Comparison of ENCODE assay signal across 25 cellular contexts in the genomic region with DNA sequence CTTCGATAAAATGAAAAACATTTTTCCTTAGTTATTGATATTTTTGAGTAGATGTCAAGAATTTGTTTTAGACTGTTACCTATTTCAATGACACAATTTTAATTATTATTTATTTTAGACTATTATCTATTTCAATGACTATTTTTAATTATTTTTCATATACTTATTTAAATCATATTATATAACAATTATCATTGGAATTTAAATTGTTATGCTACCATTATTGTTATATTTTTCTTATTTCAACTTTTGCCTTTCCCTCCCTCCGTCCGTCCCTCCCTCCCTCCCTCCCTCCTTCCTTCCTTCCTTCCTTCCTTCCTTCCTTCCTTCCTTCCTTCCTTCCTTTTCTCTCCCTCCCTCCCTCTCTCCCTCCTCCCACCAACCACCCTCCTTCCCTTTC.
"Had no signal": no experiment of that assay in that cellular context is flagged by ENCODE, and none has a peak within 500 bp of the region (broad histone marks: within the 10 kb centered on the region; RNA-seq: fewer than 3 reads in every experiment).

No MANE protein-coding gene starts in this region.

- H3K36me3 Mint-ChIP-seq: naive thymus-derived CD8-positive, alpha-beta T cell; neural progenitor cell; stimulated activated effector memory CD8-positive, alpha-beta T cell treated with anti-CD3 and anti-CD28 coated beads, Interleukin-12 subunit alpha, Interleukin-12 subunit beta, amount 100 ng/mL, for 72 hours had no signal

- H3K27ac Mint-ChIP-seq: naive thymus-derived CD8-positive, alpha-beta T cell; nephron; neural progenitor cell; progenitor cell of endocrine pancreas; stimulated activated effector memory CD8-positive, alpha-beta T cell treated with anti-CD3 and anti-CD28 coated beads, Interleukin-12 subunit alpha, Interleukin-12 subunit beta, amount 100 ng/mL, for 72 hours; stimulated activated naive CD8-positive, alpha-beta T cell treated with anti-CD3 and anti-CD28 coated beads, Interleukin-15, Interleukin-2, amounts not matched to agents 100 ng/mL and 50 ng/mL, for 24 hours had no signal

- H3K9me3 Mint-ChIP-seq: nephron; stimulated activated naive CD8-positive, alpha-beta T cell treated with anti-CD3 and anti-CD28 coated beads, Interleukin-15, Interleukin-2, amounts not matched to agents 100 ng/mL and 50 ng/mL, for 24 hours had no signal

- H3K27me3 Mint-ChIP-seq: progenitor cell of endocrine pancreas; stimulated activated naive CD8-positive, alpha-beta T cell treated with anti-CD3 and anti-CD28 coated beads, Interleukin-15, Interleukin-2, amounts not matched to agents 100 ng/mL and 50 ng/mL, for 24 hours had no signal

- DNase-seq: hippocampal formation; left colon; left lung; lower lobe of right lung; mammary epithelial cell; mesenchymal stem cell; naive thymus-derived CD8-positive, alpha-beta T cell; occipital lobe; retina; right cardiac atrium; sigmoid colon; small intestine; spleen; stimulated activated CD4-positive, alpha-beta T cell treated with anti-CD3 and anti-CD28 coated beads, Interleukin-4, amount 100 ng/mL, for 24 hours; stimulated activated naive CD4-positive, alpha-beta T cell; upper lobe of left lung had no signal

- ATAC-seq: left colon; left lung; lower lobe of right lung; naive thymus-derived CD8-positive, alpha-beta T cell; right cardiac atrium; stimulated activated effector memory CD8-positive, alpha-beta T cell treated with anti-CD3 and anti-CD28 coated beads, Interleukin-12 subunit alpha, Interleukin-12 subunit beta, amount 100 ng/mL, for 72 hours had no signal

- H3K4me1 Mint-ChIP-seq: naive thymus-derived CD8-positive, alpha-beta T cell; nephron; neural progenitor cell; stimulated activated effector memory CD8-positive, alpha-beta T cell treated with anti-CD3 and anti-CD28 coated beads, Interleukin-12 subunit alpha, Interleukin-12 subunit beta, amount 100 ng/mL, for 72 hours had no signal

- H3K4me1 ChIP-seq: left lung, lower lobe of right lung, neural progenitor cell, sigmoid colon, spleen, tibial nerve, upper lobe of left lung, vagina had no signal

- H3K4me3 ChIP-seq: left lung, lower lobe of right lung, neural progenitor cell, sigmoid colon, spleen, tibial nerve, upper lobe of left lung, vagina had no signal

- H3K36me3 ChIP-seq: left lung, lower lobe of right lung, neural progenitor cell, neutrophil, sigmoid colon, spleen, tibial nerve, upper lobe of left lung, vagina had no signal

- H3K9ac ChIP-seq: neural progenitor cell had no signal

- H3K4me3 Mint-ChIP-seq: naive thymus-derived CD8-positive, alpha-beta T cell; nephron; neural progenitor cell; stimulated activated effector memory CD8-positive, alpha-beta T cell treated with anti-CD3 and anti-CD28 coated beads, Interleukin-12 subunit alpha, Interleukin-12 subunit beta, amount 100 ng/mL, for 72 hours; stimulated activated naive CD8-positive, alpha-beta T cell treated with anti-CD3 and anti-CD28 coated beads, Interleukin-15, Interleukin-2, amounts not matched to agents 100 ng/mL and 50 ng/mL, for 24 hours had no signal

- FAIRE-seq: keratinocyte had no signal

- H3K27ac ChIP-seq: left lung, lower lobe of right lung, neural progenitor cell, neutrophil, sigmoid colon, spleen, tibial nerve, upper lobe of left lung, vagina had no signal

- H3K9me3 ChIP-seq: lower lobe of right lung, neutrophil, sigmoid colon, tibial nerve, upper lobe of left lung, vagina had no signal
